23 cellular contexts compared by ENCODE assay signal in genomic region chr6:166630421-166630820, GRCh38.
"Had no signal": no experiment of that assay in that cellular context is flagged by ENCODE, and none has a peak within 500 bp of the region (broad histone marks: within the 10 kb centered on the region; RNA-seq: fewer than 3 reads in every experiment).

No MANE protein-coding gene starts in this region.

- H3K27ac ChIP-seq: cardiac muscle cell, coronary artery, thoracic aorta, uterus had no signal

- H3K9me3 ChIP-seq: spleen, thoracic aorta, uterus had no signal

- H3K36me3 Mint-ChIP-seq: activated naive CD4-positive, alpha-beta T cell treated with anti-CD3 and anti-CD28 coated beads, Interleukin-2, amount 50 U/mL, for 72 hours; brain; naive thymus-derived CD8-positive, alpha-beta T cell had no signal

- H3K27ac Mint-ChIP-seq: activated CD4-positive, alpha-beta T cell treated with anti-CD3 and anti-CD28 coated beads for 36 hours; activated naive CD4-positive, alpha-beta T cell treated with anti-CD3 and anti-CD28 coated beads, Interleukin-2, amount 50 U/mL, for 72 hours; activated T-cell treated with anti-CD3 and anti-CD28 coated beads, Interleukin-2, amount 50 U/mL, for 72 hours; brain; effector memory CD8-positive, alpha-beta T cell; immature natural killer cell; memory B cell; stimulated activated naive CD8-positive, alpha-beta T cell treated with anti-CD3 and anti-CD28 coated beads, Interleukin-15, Interleukin-2, amounts not matched to agents 100 ng/mL and 50 ng/mL, for 24 hours had no signal

- H3K4me3 ChIP-seq: cardiac muscle cell, coronary artery, spleen, thoracic aorta, uterus had no signal

- H3K27me3 ChIP-seq: uterus had no signal

- H3K9me3 Mint-ChIP-seq: activated naive CD4-positive, alpha-beta T cell treated with anti-CD3 and anti-CD28 coated beads, Interleukin-2, amount 50 U/mL, for 72 hours; activated T-cell treated with anti-CD3 and anti-CD28 coated beads, Interleukin-2, amount 50 U/mL, for 72 hours; effector memory CD8-positive, alpha-beta T cell; immature natural killer cell; naive thymus-derived CD8-positive, alpha-beta T cell; stimulated activated naive CD8-positive, alpha-beta T cell treated with anti-CD3 and anti-CD28 coated beads, Interleukin-15, Interleukin-2, amounts not matched to agents 100 ng/mL and 50 ng/mL, for 24 hours had no signal

- DNase-seq: activated CD4-positive, alpha-beta T cell treated with anti-CD3 and anti-CD28 coated beads for 36 hours; activated CD4-positive, CD25-positive, alpha-beta regulatory T cell; activated naive CD4-positive, alpha-beta T cell; activated T-cell treated with anti-CD3 and anti-CD28 coated beads for 4 hours; activated T-cell treated with anti-CD3 and anti-CD28 coated beads, Interleukin-2, amount 50 U/mL, for 72 hours; anterior cingulate cortex; effector memory CD8-positive, alpha-beta T cell; hippocampal formation; immature natural killer cell; kidney; left colon; naive thymus-derived CD8-positive, alpha-beta T cell; right cardiac atrium; spleen; trophoblast cell; uterus had no signal

- H3K4me1 ChIP-seq: uterus had no signal

- H3K36me3 ChIP-seq: cardiac muscle cell, spleen, thoracic aorta, uterus had no signal

- H3K4me3 Mint-ChIP-seq: activated CD4-positive, alpha-beta T cell treated with anti-CD3 and anti-CD28 coated beads for 36 hours; activated T-cell treated with anti-CD3 and anti-CD28 coated beads, Interleukin-2, amount 50 U/mL, for 72 hours; brain; effector memory CD8-positive, alpha-beta T cell; immature natural killer cell; memory B cell; naive thymus-derived CD8-positive, alpha-beta T cell; stimulated activated naive CD8-positive, alpha-beta T cell treated with anti-CD3 and anti-CD28 coated beads, Interleukin-15, Interleukin-2, amounts not matched to agents 100 ng/mL and 50 ng/mL, for 24 hours had no signal

- ATAC-seq: activated CD4-positive, alpha-beta T cell treated with anti-CD3 and anti-CD28 coated beads for 36 hours; activated naive CD4-positive, alpha-beta T cell treated with anti-CD3 and anti-CD28 coated beads, Interleukin-2, amount 50 U/mL, for 72 hours; activated T-cell treated with anti-CD3 and anti-CD28 coated beads, Interleukin-2, amount 50 U/mL, for 72 hours; effector memory CD8-positive, alpha-beta T cell; left colon; naive thymus-derived CD8-positive, alpha-beta T cell; right cardiac atrium had no signal
